8 cellular contexts compared by ENCODE assay signal in genomic region chr22:49992921-49993648, GRCh38. TPM values are rescaled to one million over a fixed set of nuclear protein-coding genes. Genes with fewer than 3 reads are reported as not detected.
DNase-seq lines count a peak whose midpoint lies in the region; ATAC-seq and TF ChIP-seq lines count a peak whose summit lies in the region.

No MANE protein-coding gene starts in this region.

- DNase-seq in DMS53 (lab: John Stamatoyannopoulos, UW) = peak; percentile 82
- peak; percentile 51 for DNase-seq in LoVo (ENCODE audit: low spot score)
- DNase-seq in activated CD4-positive, alpha-beta T cell treated with anti-CD3 and anti-CD28 coated beads for 48 hours = peak; percentile 81
- peak; percentile 27 to 96 (median 88) for DNase-seq in dorsolateral prefrontal cortex
- DNase-seq in mesenchymal stem cell = peak; percentile 57
- DNase-seq in stimulated activated CD8-positive, alpha-beta memory T cell treated with anti-CD3 and anti-CD28 coated beads, Interleukin-7, amount 100 ng/mL, for 1 hour (ENCODE audit: low read depth in 2 of 2) = peak; percentile 44 to 48
- no peak for DNase-seq in NCI-H1105 treated with DMSO at 0.1 percent for 48 hours (lab: John Stamatoyannopoulos, UW)

- H3K4me3 ChIP-seq in dorsolateral prefrontal cortex = peak overlapping the region in 13 of 59 donors; percentile 9 to 37 (median 17)
- H3K4me3 ChIP-seq in mesenchymal stem cell (ENCODE audit: insufficient read depth in 1 of 2, low read depth in 1 of 2, low read length in 2 of 2) = no peak overlapping the region

- H3K27me3 ChIP-seq in dorsolateral prefrontal cortex (peaks cover 0 to 3% (median 0%) of the 10 kb centered on the region in 45 donors), mesenchymal stem cell (ENCODE audit: control insufficient read depth in 1 of 2, insufficient read depth in 1 of 2, low read length in 2 of 2) (peaks cover 0 to 6% of the 10 kb centered on the region in 2 experiments)

- no peaks in the 10 kb centered on the region for H3K36me3 ChIP-seq in mesenchymal stem cell (ENCODE audit: control insufficient read depth in 1 of 2, insufficient read depth in 2 of 2, low read depth in 1 of 2, low read length in 2 of 2)

- H3K18ac ChIP-seq in mesenchymal stem cell (ENCODE audit: low read depth in 1 of 2, low read length in 2 of 2) = no peak overlapping the region

- no peak overlapping the region for H3K23ac ChIP-seq in mesenchymal stem cell (ENCODE audit: low read length in 2 of 2)

- H2BK5ac ChIP-seq in mesenchymal stem cell (ENCODE audit: low read depth, low read length, poor library complexity, severe bottlenecking) = no peak overlapping the region

- no peak overlapping the region for H4K91ac ChIP-seq in mesenchymal stem cell (ENCODE audit: low read length)

- no peaks in the 10 kb centered on the region for H3K79me1 ChIP-seq in mesenchymal stem cell (replicated peaks; ENCODE audit: low read length, poor library complexity, severe bottlenecking)

- H3K4me2 ChIP-seq in mesenchymal stem cell (ENCODE audit: low read length, poor library complexity, severe bottlenecking) = no peak overlapping the region

- H2AFZ ChIP-seq in mesenchymal stem cell (ENCODE audit: low read depth, low read length) = no peak overlapping the region

- intact Hi-C loops in dorsolateral prefrontal cortex (cut with DNase I) = loop anchor here in 1 of 2 donors (1.0 kb wide), 1 partner anchor 62 kb away; no protein-coding TSS in a partner anchor

- no peak overlapping the region for H3K4ac ChIP-seq in mesenchymal stem cell (ENCODE audit: low read depth in 1 of 2, low read length in 2 of 2)

- H3K9ac ChIP-seq in mesenchymal stem cell (ENCODE audit: low read length) = no peak overlapping the region

- WGBS in mesenchymal stem cell = 45% methylated on average over 23 of the region's 23 CpGs

- peaks cover 7% of the 10 kb centered on the region for H3K4me1 ChIP-seq in mesenchymal stem cell (ENCODE audit: control insufficient read depth, insufficient read depth, low read depth, low read length)

- TF ChIP-seq CTCF in dorsolateral prefrontal cortex (IDR thresholded peaks at IDR 0.05 in 54 of 56, conservative IDR thresholded peaks at IDR 0.05 in 2 of 56; ENCODE audit: low read depth in 1 of 56, partially characterized antibody in 56 of 56) = peak; percentile 29 to 87 (median 72)

- H3K14ac ChIP-seq in mesenchymal stem cell (ENCODE audit: low read length in 2 of 2) = no peak overlapping the region

- H3K9me3 ChIP-seq in mesenchymal stem cell (ENCODE audit: control insufficient read depth, low read length) = peaks cover 23% of the 10 kb centered on the region

- peak overlapping the region; percentile 12 for H2BK15ac ChIP-seq in mesenchymal stem cell (ENCODE audit: low read depth, poor library complexity, severe bottlenecking)

- no peak for ATAC-seq in HG02588 (IDR thresholded peaks at IDR 0.05; ENCODE audit: unreplicated experiment)

- H3K27ac ChIP-seq in dorsolateral prefrontal cortex (peak overlapping the region; percentile 29 to 98 (median 91)), mesenchymal stem cell (ENCODE audit: low read length, poor library complexity, severe bottlenecking) (no peak overlapping the region)

- H2AK5ac ChIP-seq in mesenchymal stem cell (ENCODE audit: low read length, severe bottlenecking) = no peak overlapping the region

- no peak overlapping the region for H2BK120ac ChIP-seq in mesenchymal stem cell (ENCODE audit: low read depth, low read length)

- H4K8ac ChIP-seq in mesenchymal stem cell (ENCODE audit: low read length) = no peak overlapping the region

- H2BK12ac ChIP-seq in mesenchymal stem cell (ENCODE audit: low read length in 2 of 2) = no peak overlapping the region

RNA-seq across cellular contexts. Expression of gene IL17REL, which starts 19.5 kb away (rescaled TPM):
- total RNA-seq in dorsolateral prefrontal cortex = 1 to 10 TPM in 4 of 120 experiments, under 1 TPM in 52, not detected in 64; 0.11 to 1.7 (median 0.30) TPM
- 0.06 TPM for polyA plus RNA-seq in mesenchymal stem cell (2013, experiment 1 of 2)
- polyA plus RNA-seq in mesenchymal stem cell (2013, experiment 2 of 2) = 0.08 TPM

RNA-seq across cellular contexts. Expression of gene PIM3, which starts 32.5 kb away (rescaled TPM):
- 10 to 100 TPM; 18.9 to 92.4 (median 32.9) TPM for total RNA-seq in dorsolateral prefrontal cortex
- 18.5 TPM for polyA plus RNA-seq in mesenchymal stem cell (2013, experiment 1 of 2)
- 17.6 TPM for polyA plus RNA-seq in mesenchymal stem cell (2013, experiment 2 of 2)
